In genomic region chr4:147570616-147571015, GRCh38 we compare ENCODE assay signal across 22 cellular contexts. TPM values are rescaled to one million over a fixed set of nuclear protein-coding genes. Genes with fewer than 3 reads are reported as not detected.
DNase-seq lines count a peak whose midpoint lies in the region; ATAC-seq and TF ChIP-seq lines count a peak whose summit lies in the region.
"Had no signal": no experiment of that assay in that cellular context is flagged by ENCODE, and none has a peak within 500 bp of the region (broad histone marks: within the 10 kb centered on the region; RNA-seq: fewer than 3 reads in every experiment).

No MANE protein-coding gene starts in this region.

- H3K27me3 Mint-ChIP-seq in nephron progenitor cell (ENCODE audit: low read depth, poor library complexity): peaks cover 7% of the 10 kb centered on the region

- peaks cover 5% of the 10 kb centered on the region for H3K9me3 Mint-ChIP-seq in nephron progenitor cell
- H3K9me3 Mint-ChIP-seq: activated B cell treated with CpG ODN at 0.5 μM for 24 hours; CD4-positive, alpha-beta T cell; neural progenitor cell had no signal

- peak overlapping the region; percentile 6 for H3K27ac Mint-ChIP-seq in nephron progenitor cell
- H3K27ac Mint-ChIP-seq: activated B cell treated with CpG ODN at 0.5 μM for 24 hours; CD4-positive, alpha-beta T cell; neural progenitor cell had no signal

- TF ChIP-seq CTCF in AG10803 (conservative IDR thresholded peaks at IDR 0.05; ENCODE audit: low read length) (peak; percentile 28; the same call in 1 of the 2 replicates), LNCaP clone FGC (IDR thresholded peaks at IDR 0.05; ENCODE audit: control insufficient read depth, extremely low read depth, insufficient read depth) (0 out of 2 replicates have a peak, but pooled peaks have one; percentile 5), epithelial cell of proximal tubule (conservative IDR thresholded peaks at IDR 0.05; ENCODE audit: low read depth, low read length) (peak; percentile 20), nephron progenitor cell (IDR thresholded peaks at IDR 0.05) (no peak)

- DNase-seq in AG10803 (ENCODE audit: low read depth) (peak; percentile 53), LNCaP clone FGC (ENCODE audit: low read depth) (no peak), epithelial cell of proximal tubule (ENCODE audit: low read depth) (no peak), nephron progenitor cell (no peak), NCI-H2196 (lab: John Stamatoyannopoulos, UW; ENCODE audit: unreplicated experiment) (no peak), NCI-H226 (no peak), NCI-H510A treated with DMSO at 0.1 percent for 48 hours (lab: John Stamatoyannopoulos, UW) (no peak)
- DNase-seq: activated B cell treated with CpG ODN at 0.5 μM for 24 hours; activated CD4-positive, alpha-beta T cell treated with anti-CD3 and anti-CD28 coated beads, Interleukin-2, amount 50 U/mL, for 4 hours; activated effector memory CD4-positive, alpha-beta T cell treated with anti-CD3 and anti-CD28 coated beads, Interleukin-2, amount 50 U/mL, for 16 hours; CD4-positive, alpha-beta T cell; KG1; kidney; lower lobe of right lung; NCI-H2171 treated with DMSO at 0.1 percent for 48 hours; NCI-H82; stimulated activated CD4-positive, alpha-beta T cell treated with anti-CD3 and anti-CD28 coated beads, Interleukin-4, amount 100 ng/mL, for 1 hour; stimulated activated naive CD4-positive, alpha-beta T cell treated with Interleukin-2 at 50 U/mL for 16 hours; T1000; transverse colon had no signal

- H3K36me3 Mint-ChIP-seq in nephron progenitor cell (ENCODE audit: low read depth): no peaks in the 10 kb centered on the region
- H3K36me3 Mint-ChIP-seq: neural progenitor cell had no signal

- peaks cover 5% of the 10 kb centered on the region for H3K4me1 Mint-ChIP-seq in nephron progenitor cell
- H3K4me1 Mint-ChIP-seq: activated B cell treated with CpG ODN at 0.5 μM for 24 hours, neural progenitor cell had no signal

- H3K4me3 ChIP-seq in AG10803 (ENCODE audit: low read length): no peak overlapping the region
- H3K4me3 ChIP-seq in LNCaP clone FGC (ENCODE audit: low read depth, low read length): no peak overlapping the region
- H3K4me3 ChIP-seq in epithelial cell of proximal tubule (ENCODE audit: low read depth, low read length): no peak overlapping the region
- H3K4me3 ChIP-seq: lower lobe of right lung, neural progenitor cell, transverse colon had no signal

- no peak for ATAC-seq in HG02885 (IDR thresholded peaks at IDR 0.05; ENCODE audit: poor library complexity, unreplicated experiment)
- ATAC-seq: lower lobe of right lung had no signal

- H3K4me3 Mint-ChIP-seq in nephron progenitor cell: no peak overlapping the region
- H3K4me3 Mint-ChIP-seq: activated B cell treated with CpG ODN at 0.5 μM for 24 hours; CD4-positive, alpha-beta T cell; neural progenitor cell had no signal

RNA-seq across cellular contexts. Expression of gene TMEM184C, which starts 46.6 kb away (rescaled TPM):
- total RNA-seq in epithelial cell of proximal tubule: 21.3 and 21.7 TPM in 2 replicates
